Comparison of ENCODE assay signal across 8 cellular contexts in the genomic region with DNA sequence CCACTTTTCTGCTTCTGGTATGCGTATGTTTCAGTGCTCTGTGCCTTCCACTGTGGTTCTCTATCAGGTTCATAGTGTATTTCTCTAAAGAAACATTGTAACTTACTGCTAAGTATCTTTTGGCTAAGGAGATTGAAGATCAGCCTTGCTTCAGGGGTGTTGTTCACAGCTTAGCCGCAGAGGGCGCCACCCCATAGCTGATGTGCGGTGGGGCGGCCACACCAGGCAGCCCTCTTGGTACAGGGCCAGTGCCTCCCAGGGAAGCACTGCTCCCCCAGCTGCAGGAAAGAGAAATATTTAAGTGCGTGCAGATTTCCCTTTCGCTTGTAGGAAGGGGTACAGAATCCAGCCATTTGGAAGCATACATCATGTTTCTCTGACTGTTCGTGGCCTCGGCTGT.
DNase-seq lines count a peak whose midpoint lies in the region; ATAC-seq and TF ChIP-seq lines count a peak whose summit lies in the region.
"Not testable (repeated sequence)": the region's sequence is repeated elsewhere in the genome, so short reads cannot be mapped to it uniquely, and the experiment has no call there.

No MANE protein-coding gene starts in this region.

- H3K4me1 Mint-ChIP-seq in WTC11, brain: not testable (repeated sequence)
- H3K4me1 Mint-ChIP-seq in naive B cell = peaks cover 4 to 37% (median 37%) of the 10 kb centered on the region in 3 donors

- POLR2A ChIA-PET in WTC11 (lab: Charles Lee) = not testable (repeated sequence)

- TF ChIP-seq CTCF in WTC11 (IDR thresholded peaks at IDR 0.05) (peak; percentile 78), brain (conservative IDR thresholded peaks at IDR 0.05) (peak; percentile 46 to 76), heart left ventricle (IDR thresholded peaks at IDR 0.05) (peak in 10 of 12 donors; percentile 11 to 49 (median 34)), transverse colon (IDR thresholded peaks at IDR 0.05) (peak; percentile 26 to 40 (median 35))

- peak; percentile 50 for TF ChIP-seq RAD21 in Ishikawa (IDR thresholded peaks at IDR 0.05; ENCODE audit: low read depth)

- not testable (repeated sequence) for H3K4me3 Mint-ChIP-seq in WTC11, brain
- H3K4me3 Mint-ChIP-seq in naive B cell = peak overlapping the region in 1 of 8 donors; percentile 20

- not testable (repeated sequence) for H3K36me3 ChIP-seq in heart left ventricle, transverse colon

- peak; percentile 3 for DNase-seq in EH (ENCODE audit: low read depth)
- peak; percentile 69 for DNase-seq in NCI-H82 (lab: John Stamatoyannopoulos, UW)
- peak; percentile 84 for DNase-seq in WTC11 (ENCODE audit: low spot score)
- not testable (repeated sequence) for DNase-seq in heart left ventricle
- peak; percentile 9 for DNase-seq in naive B cell
- peak; percentile 30 for DNase-seq in transverse colon

- ATAC-seq in WTC11 (peak; percentile 100), heart left ventricle (peak; percentile 51 to 76 (median 68)), naive B cell (ENCODE audit: low read depth in 2 of 2) (peak in 1 of 2 donors; percentile 61)

- not testable (repeated sequence) for H3K27ac ChIP-seq in heart left ventricle, transverse colon

- H3K27me3 Mint-ChIP-seq in WTC11 (ENCODE audit: low read depth); brain: not testable (repeated sequence)
- H3K27me3 Mint-ChIP-seq in naive B cell = peaks cover 0 to 13% (median 0%) of the 10 kb centered on the region in 3 donors

- not testable (repeated sequence) for H3K27ac Mint-ChIP-seq in WTC11
- H3K27ac Mint-ChIP-seq in brain (peak overlapping the region in 1 of 5 experiments; percentile 10), naive B cell (peak overlapping the region in 1 of 6 donors; percentile 74)

- not testable (repeated sequence) for H3K4me1 ChIP-seq in heart left ventricle, transverse colon

- in situ Hi-C loops in transverse colon (cut with MboI; ENCODE audit: low pct_ligation_motif_present in 1 of 4, low pct_unique_long_range_greater_than_20kb in 1 of 4, low sequenced_read_pairs in 3 of 4) = not testable (repeated sequence)

- not testable (repeated sequence) for H3K9me3 Mint-ChIP-seq in WTC11, brain, naive B cell

- TF ChIP-seq POLR2A in heart left ventricle (IDR thresholded peaks at IDR 0.05); transverse colon (IDR thresholded peaks at IDR 0.05): not testable (repeated sequence)

- H3K9me3 ChIP-seq in heart left ventricle, transverse colon: not testable (repeated sequence)

- not testable (repeated sequence) for H3K27me3 ChIP-seq in heart left ventricle, transverse colon

- 21 to 28% (median 23%) methylated on average over 6 to 9 of the region's 9 CpGs for WGBS in heart left ventricle, 4 donors
- WGBS in transverse colon (ENCODE audit: low coverage in 1 of 2), 2 donors = 37% methylated on average over 9 of the region's 9 CpGs; no CpG with 5 or more reads in 1 of the 2 donors

- H3K36me3 Mint-ChIP-seq in WTC11, brain, naive B cell: not testable (repeated sequence)

- H3K4me3 ChIP-seq in heart left ventricle, transverse colon: not testable (repeated sequence)

- CTCF ChIA-PET in WTC11 (lab: Charles Lee) = interaction anchor here (1.0 kb wide), 1 partner anchor 155 kb away, joined by 3 read pairs; no protein-coding TSS in a partner anchor

- not testable (repeated sequence) for TF ChIP-seq EP300 in Ishikawa (IDR thresholded peaks at IDR 0.05; ENCODE audit: borderline replicate concordance); transverse colon (IDR thresholded peaks at IDR 0.05; ENCODE audit: low read depth)

- intact Hi-C loops in heart left ventricle (cut with DNase I); transverse colon (cut with DNase I; ENCODE audit: low total_unique reads): not testable (repeated sequence)
